ENCODE assay signal across 8 cellular contexts in genomic region chr1:227729881-227730629, GRCh38. TPM values are rescaled to one million over a fixed set of nuclear protein-coding genes. Genes with fewer than 3 reads are reported as not detected.
A peak's percentile ranks its signal among the peaks of the same experiment; 100 is the strongest.
DNase-seq lines count a peak whose midpoint lies in the region; ATAC-seq and TF ChIP-seq lines count a peak whose summit lies in the region.

No MANE protein-coding gene starts in this region.

- TF ChIP-seq CTCF in ascending aorta (IDR thresholded peaks at IDR 0.05) (peak in 2 of 3 experiments; percentile 60 to 66), hepatocyte (IDR thresholded peaks at IDR 0.05; ENCODE audit: poor library complexity) (peak; percentile 52), gastrocnemius medialis (IDR thresholded peaks at IDR 0.05 in 4 of 5, conservative IDR thresholded peaks at IDR 0.05 in 1 of 5) (peak; percentile 50 to 80 (median 68))

- in situ Hi-C loops in gastrocnemius medialis (cut with MboI; ENCODE audit: low sequenced_read_pairs in 4 of 4): no loop called here

- DNase-seq in NCI-H1436 (lab: John Stamatoyannopoulos, UW) (peak; percentile 31), NCI-H1436 treated with DMSO at 0.1 percent for 48 hours (lab: John Stamatoyannopoulos, UW) (no peak), RKO (ENCODE audit: low spot score) (peak; percentile 81), ascending aorta (ENCODE audit: low spot score in 2 of 2) (no peak), hepatocyte (ENCODE audit: low spot score) (peak; percentile 64), gastrocnemius medialis (peak in 1 of 2 donors; percentile 41)

- peak overlapping the region in 1 of 2 donors; percentile 3 for H3K27ac ChIP-seq in ascending aorta
- no peak overlapping the region for H3K27ac ChIP-seq in hepatocyte
- H3K27ac ChIP-seq in gastrocnemius medialis: peak overlapping the region; percentile 20 to 86 (median 82)

- H4K20me1 ChIP-seq in hepatocyte (ENCODE audit: insufficient read depth, poor library complexity, severe bottlenecking): peaks cover 3% of the 10 kb centered on the region

- H3K4me1 ChIP-seq in ascending aorta (peaks cover 0 to 6% of the 10 kb centered on the region in 2 donors), hepatocyte (ENCODE audit: insufficient read depth) (peaks cover 25% of the 10 kb centered on the region), gastrocnemius medialis (peaks cover 24 to 32% of the 10 kb centered on the region in 2 donors)

- H3K9me3 ChIP-seq in ascending aorta (no peaks in the 10 kb centered on the region), hepatocyte (ENCODE audit: low read depth) (no peaks in the 10 kb centered on the region), gastrocnemius medialis (no peaks in the 10 kb centered on the region)

- peaks cover 20% of the 10 kb centered on the region for H3K79me2 ChIP-seq in hepatocyte

- peak; percentile 28 for ATAC-seq in HG03095 (IDR thresholded peaks at IDR 0.05; ENCODE audit: unreplicated experiment)
- peak in 1 of 2 donors; percentile 24 for ATAC-seq in gastrocnemius medialis
- no peak for ATAC-seq in HG02970 (IDR thresholded peaks at IDR 0.05; ENCODE audit: low FRiP score, unreplicated experiment)

- H2AFZ ChIP-seq in hepatocyte: no peak overlapping the region

- H3K4me3 ChIP-seq in ascending aorta (no peak overlapping the region), hepatocyte (no peak overlapping the region), gastrocnemius medialis (no peak overlapping the region)

- H3K27me3 ChIP-seq in ascending aorta: no peaks in the 10 kb centered on the region
- H3K27me3 ChIP-seq in hepatocyte: no peaks in the 10 kb centered on the region
- no peaks in the 10 kb centered on the region for H3K27me3 ChIP-seq in gastrocnemius medialis

- H3K36me3 ChIP-seq in ascending aorta (peaks cover 7 to 23% of the 10 kb centered on the region in 2 donors), hepatocyte (replicated peaks; ENCODE audit: insufficient read depth, low read depth) (no peaks in the 10 kb centered on the region), gastrocnemius medialis (peaks cover 0 to 27% of the 10 kb centered on the region in 2 donors)

- H3K4me2 ChIP-seq in hepatocyte: peak overlapping the region; percentile 99

- intact Hi-C loops in ascending aorta (cut with DNase I) (loop anchor here (2.0 to 5.0 kb wide), 3 partner anchors 167 to 1323 kb away; partner anchors contain the start of genes PARP1 and ZNF678), gastrocnemius medialis (cut with DNase I; ENCODE audit: low total_unique reads) (loop anchor here (1.0 to 5.0 kb wide), 4 partner anchors 24 to 217 kb away; partner anchors contain the start of gene WNT9A)

- no peak for TF ChIP-seq POLR2A in gastrocnemius medialis (IDR thresholded peaks at IDR 0.05)

- 53% methylated on average over 13 of the region's 13 CpGs for WGBS in hepatocyte (ENCODE audit: low lambda C conversion rate, missing lambda C conversion rate)

- no peaks in the 10 kb centered on the region for H3K9me2 ChIP-seq in hepatocyte (replicated peaks; ENCODE audit: insufficient read depth)

RNA-seq across cellular contexts. Expression of gene JMJD4, which starts 5.0 kb away (rescaled TPM):
- total RNA-seq in ascending aorta (10.6 TPM), hepatocyte (21.3 and 22.2 TPM in 2 replicates), gastrocnemius medialis (10 to 100 TPM in 3 of 4 donors, 1 to 10 TPM in 1; 9.2 to 21.6 (median 19.9) TPM)
- 31.2 and 32.9 TPM in 2 replicates for polyA plus RNA-seq in hepatocyte

RNA-seq across cellular contexts. Expression of gene SNAP47, which starts 5.2 kb away (rescaled TPM):
- total RNA-seq in ascending aorta (54.0 TPM), hepatocyte (41.5 and 42.6 TPM in 2 replicates), gastrocnemius medialis (10 to 100 TPM; 30.2 to 42.7 (median 37.9) TPM)
- 42.7 and 49.6 TPM in 2 replicates for polyA plus RNA-seq in hepatocyte

Comparison
In these comparisons a context has a peak if more than half of its experiments do, and no peak if none do; other contexts are left out.
1. DNase-seq: peak in NCI-H1436 (single experiment), RKO (single experiment) and hepatocyte (single experiment); none in NCI-H1436 treated with DMSO at 0.1 percent for 48 hours (single experiment) and ascending aorta (0 of 2).
2. Peak in every context shown above with its lines, with median percentiles within 50 percentile points of each other: CTCF ChIP-seq.